Comparison of ENCODE assay signal across 1 cellular context in the genomic region with DNA sequence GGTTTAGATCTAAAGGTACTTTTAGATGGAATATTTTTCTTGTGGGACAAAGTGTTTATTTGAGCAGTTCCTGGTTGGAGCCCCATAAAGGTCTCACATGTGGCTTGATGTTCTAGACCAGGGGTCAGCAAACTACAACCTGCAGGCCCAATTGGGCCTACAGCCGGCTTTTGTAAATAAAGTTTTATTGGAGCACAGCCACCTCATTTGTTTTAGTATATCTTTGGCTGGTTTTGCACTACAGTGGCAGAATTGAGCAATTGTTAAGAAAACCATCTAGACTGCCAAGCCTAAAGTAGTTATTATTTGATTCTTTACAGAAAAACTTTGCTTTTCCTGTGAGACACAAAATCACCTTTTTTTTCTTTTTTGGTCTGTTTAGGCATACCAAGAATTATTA.
TF ChIP-seq lines count a peak whose summit lies in the region.

No MANE protein-coding gene starts in this region.

TF ChIP-seq in GM12878, 131 proteins besides CTCF, POLR2A, EP300 and RAD21:
- TF ChIP-seq, protein P1, sequence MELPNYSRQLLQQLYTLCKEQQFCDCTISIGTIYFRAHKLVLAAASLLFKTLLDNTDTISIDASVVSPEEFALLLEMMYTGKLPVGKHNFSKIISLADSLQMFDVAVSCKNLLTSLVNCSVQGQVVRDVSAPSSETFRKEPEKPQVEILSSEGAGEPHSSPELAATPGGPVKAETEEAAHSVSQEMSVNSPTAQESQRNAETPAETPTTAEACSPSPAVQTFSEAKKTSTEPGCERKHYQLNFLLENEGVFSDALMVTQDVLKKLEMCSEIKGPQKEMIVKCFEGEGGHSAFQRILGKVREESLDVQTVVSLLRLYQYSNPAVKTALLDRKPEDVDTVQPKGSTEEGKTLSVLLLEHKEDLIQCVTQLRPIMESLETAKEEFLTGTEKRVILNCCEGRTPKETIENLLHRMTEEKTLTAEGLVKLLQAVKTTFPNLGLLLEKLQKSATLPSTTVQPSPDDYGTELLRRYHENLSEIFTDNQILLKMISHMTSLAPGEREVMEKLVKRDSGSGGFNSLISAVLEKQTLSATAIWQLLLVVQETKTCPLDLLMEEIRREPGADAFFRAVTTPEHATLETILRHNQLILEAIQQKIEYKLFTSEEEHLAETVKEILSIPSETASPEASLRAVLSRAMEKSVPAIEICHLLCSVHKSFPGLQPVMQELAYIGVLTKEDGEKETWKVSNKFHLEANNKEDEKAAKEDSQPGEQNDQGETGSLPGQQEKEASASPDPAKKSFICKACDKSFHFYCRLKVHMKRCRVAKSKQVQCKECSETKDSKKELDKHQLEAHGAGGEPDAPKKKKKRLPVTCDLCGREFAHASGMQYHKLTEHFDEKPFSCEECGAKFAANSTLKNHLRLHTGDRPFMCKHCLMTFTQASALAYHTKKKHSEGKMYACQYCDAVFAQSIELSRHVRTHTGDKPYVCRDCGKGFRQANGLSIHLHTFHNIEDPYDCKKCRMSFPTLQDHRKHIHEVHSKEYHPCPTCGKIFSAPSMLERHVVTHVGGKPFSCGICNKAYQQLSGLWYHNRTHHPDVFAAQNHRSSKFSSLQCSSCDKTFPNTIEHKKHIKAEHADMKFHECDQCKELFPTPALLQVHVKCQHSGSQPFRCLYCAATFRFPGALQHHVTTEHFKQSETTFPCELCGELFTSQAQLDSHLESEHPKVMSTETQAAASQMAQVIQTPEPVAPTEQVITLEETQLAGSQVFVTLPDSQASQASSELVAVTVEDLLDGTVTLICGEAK (IDR thresholded peaks at IDR 0.05; ENCODE audit: borderline replicate concordance) = peak; percentile 55
- no peak for TF ChIP-seq CBX3 (IDR thresholded peaks at IDR 0.05; ENCODE audit: borderline replicate concordance, low read depth)
- TF ChIP-seq ATF7 (IDR thresholded peaks at IDR 0.05; ENCODE audit: low read depth) = no peak
